In the genomic region with DNA sequence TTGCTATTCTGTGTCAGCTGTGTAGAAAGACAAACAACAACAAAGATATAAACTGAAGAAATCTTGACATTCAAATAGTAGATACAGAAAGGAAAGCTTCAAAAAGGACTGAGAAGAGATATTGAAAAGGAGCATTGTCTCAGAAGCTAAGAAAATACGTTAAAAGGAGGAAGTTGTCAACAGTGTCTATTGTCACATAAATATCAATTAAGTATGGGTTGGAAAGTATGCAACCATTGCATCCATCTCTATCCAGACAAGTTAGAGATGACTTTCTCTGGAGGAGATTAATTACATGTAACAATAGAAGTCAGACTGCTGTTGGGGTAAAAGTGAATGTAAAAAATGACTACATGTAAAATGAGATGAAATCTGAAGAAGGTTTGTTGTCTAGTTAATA, we compare ENCODE assay signal across 35 cellular contexts. TPM values are rescaled to one million over a fixed set of nuclear protein-coding genes. Genes with fewer than 3 reads are reported as not detected.
"Had no signal": no experiment of that assay in that cellular context is flagged by ENCODE, and none has a peak within 500 bp of the region (broad histone marks: within the 10 kb centered on the region; RNA-seq: fewer than 3 reads in every experiment).

No MANE protein-coding gene starts in this region.

- FAIRE-seq: endometrium, endothelial cell of umbilical vein had no signal

- H3K4me3 ChIP-seq: adrenal gland, ascending aorta, breast epithelium, cardiac muscle cell, colonic mucosa, esophagus squamous epithelium, gastroesophageal sphincter, heart right ventricle, hepatocyte had no signal

- H3K4me2 ChIP-seq: hepatocyte had no signal

- H3K27ac ChIP-seq: adrenal gland, ascending aorta, breast epithelium, cardiac muscle cell, colonic mucosa, epithelial cell of prostate, esophagus squamous epithelium, gastroesophageal sphincter, heart right ventricle, hepatocyte, WERI-Rb-1 had no signal

- H3K36me3 ChIP-seq: adrenal gland, ascending aorta, breast epithelium, cardiac muscle cell, colonic mucosa, esophagus squamous epithelium, gastroesophageal sphincter, heart right ventricle, WERI-Rb-1 had no signal

- H3K79me2 ChIP-seq: hepatocyte had no signal

- H3K4me1 ChIP-seq: adrenal gland, ascending aorta, breast epithelium, colonic mucosa, esophagus squamous epithelium, gastroesophageal sphincter, heart right ventricle had no signal

- H3K27me3 ChIP-seq: adrenal gland, ascending aorta, breast epithelium, cardiac muscle cell, colonic mucosa, esophagus squamous epithelium, gastroesophageal sphincter, heart right ventricle, hepatocyte had no signal

- H3K9me3 ChIP-seq: adrenal gland, ascending aorta, breast epithelium, colonic mucosa, esophagus squamous epithelium, gastroesophageal sphincter had no signal

- DNase-seq: activated B cell treated with CpG ODN at 0.5 μM for 24 hours; activated CD4-positive, alpha-beta T cell treated with anti-CD3 and anti-CD28 coated beads for 48 hours; activated CD4-positive, alpha-beta T cell treated with anti-CD3 and anti-CD28 coated beads, Interleukin-2, amount 50 U/mL, for 1 hour; activated CD4-positive, alpha-beta T cell treated with anti-CD3 and anti-CD28 coated beads, Interleukin-2, amount 50 U/mL, for 48 hours; activated CD8-positive, alpha-beta memory T cell treated with anti-CD3 and anti-CD28 coated beads for 24 hours; activated CD8-positive, alpha-beta T cell treated with anti-CD3 and anti-CD28 coated beads for 36 hours; activated effector memory CD4-positive, alpha-beta T cell treated with Interleukin-2 at 50 U/mL for 16 hours; activated gamma-delta T cell treated with Interleukin-2 at 50 U/mL for 16 hours; activated naive CD4-positive, alpha-beta T cell treated with anti-CD3 and anti-CD28 coated beads for 36 hours; activated naive CD8-positive, alpha-beta T cell treated with anti-CD3 and anti-CD28 coated beads for 36 hours; activated naive CD8-positive, alpha-beta T cell treated with anti-CD3 and anti-CD28 coated beads, Interleukin-2, amount 50 U/mL, for 24 hours; activated T-cell treated with anti-CD3 and anti-CD28 coated beads, Interleukin-2, amount 50 U/mL, for 4 hours; adrenal gland; central memory CD4-positive, alpha-beta T cell; cerebellar nuclear complex; colonic mucosa; effector CD8-positive, alpha-beta T cell; esophagus squamous epithelium; foreskin melanocyte; heart right ventricle; T-helper 9 cell; WERI-Rb-1 had no signal

- H2AFZ ChIP-seq: hepatocyte had no signal

- ATAC-seq: activated CD4-positive, CD25-positive, alpha-beta regulatory T cell treated with anti-CD3 and anti-CD28 coated beads, Interleukin-2, amount 50 U/mL, for 24 hours; activated CD8-positive, alpha-beta T cell treated with anti-CD3 and anti-CD28 coated beads for 36 hours; activated naive CD8-positive, alpha-beta T cell treated with anti-CD3 and anti-CD28 coated beads, Interleukin-2, amount 50 U/mL, for 24 hours; activated T-cell treated with anti-CD3 and anti-CD28 coated beads, Interleukin-2, amount 50 U/mL, for 4 hours; activated T-helper 17 cell treated with anti-CD3 and anti-CD28 coated beads, Interleukin-2, amount 50 U/mL, for 72 hours; gastroesophageal sphincter; heart right ventricle had no signal

RNA-seq across cellular contexts. Expression of a gene that starts 29.7 kb away (rescaled TPM):
- total RNA-seq: activated B cell treated with CpG ODN at 0.5 μM for 24 hours; activated CD8-positive, alpha-beta T cell treated with anti-CD3 and anti-CD28 coated beads for 36 hours; activated naive CD4-positive, alpha-beta T cell treated with anti-CD3 and anti-CD28 coated beads for 36 hours; activated naive CD8-positive, alpha-beta T cell treated with anti-CD3 and anti-CD28 coated beads for 36 hours; activated T-cell treated with anti-CD3 and anti-CD28 coated beads, Interleukin-2, amount 50 U/mL, for 4 hours; activated T-helper 17 cell treated with anti-CD3 and anti-CD28 coated beads, Interleukin-2, amount 50 U/mL, for 72 hours; dermis microvascular lymphatic vessel endothelial cell; endothelial cell of umbilical vein; fibroblast of villous mesenchyme; glomerular endothelial cell had no signal
- polyA plus RNA-seq: endothelial cell of umbilical vein had no signal
